ENCODE assay signal across 1 cellular context in the genomic region with DNA sequence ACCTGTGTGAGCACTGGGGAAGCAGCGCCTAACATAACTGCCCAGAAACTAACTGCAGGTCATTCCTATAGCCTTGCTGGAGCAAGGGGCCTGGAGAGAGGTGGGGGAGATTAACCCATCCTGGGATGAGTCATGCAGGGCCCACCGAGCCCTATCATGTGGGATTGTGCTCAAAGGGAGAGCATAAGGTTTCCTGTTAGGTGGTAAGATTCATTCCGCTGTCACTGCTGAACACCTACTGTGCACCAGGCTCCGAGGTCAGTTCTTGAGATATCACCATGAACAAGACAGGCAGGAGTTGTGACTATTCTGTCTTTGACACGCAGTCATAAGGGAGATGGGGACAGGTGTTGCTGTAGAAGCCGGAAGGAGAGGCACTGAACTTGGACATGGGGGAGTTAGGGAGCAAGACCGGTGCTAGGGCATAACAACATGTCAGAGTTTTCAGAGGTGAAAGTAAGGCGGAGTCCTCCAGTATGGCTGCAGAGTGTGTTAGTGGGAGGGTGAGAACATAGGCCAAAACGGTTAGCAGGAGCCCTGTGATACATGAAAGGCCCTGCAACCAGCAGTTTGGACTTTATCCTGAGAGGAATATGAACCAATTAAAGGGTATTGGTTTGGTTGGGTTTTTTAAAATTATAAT.
A peak's percentile ranks its signal among the peaks of the same experiment; 100 is the strongest.
TF ChIP-seq lines count a peak whose summit lies in the region.

No MANE protein-coding gene starts in this region.

TF ChIP-seq in GM12878, 131 proteins besides CTCF, POLR2A, EP300 and RAD21:
- TF ChIP-seq DPF2 (IDR thresholded peaks at IDR 0.05): peak; percentile 45; the same call in 1 of the 2 replicates
- no peak for TF ChIP-seq TAF1 (IDR thresholded peaks at IDR 0.05; ENCODE audit: borderline replicate concordance, low read depth, low read length)
